In genomic region chr3:124791639-124792111, GRCh38 we compare ENCODE assay signal across 10 cellular contexts.
DNase-seq lines count a peak whose midpoint lies in the region; ATAC-seq and TF ChIP-seq lines count a peak whose summit lies in the region.
"Had no signal": no experiment of that assay in that cellular context is flagged by ENCODE, and none has a peak within 500 bp of the region (broad histone marks: within the 10 kb centered on the region; RNA-seq: fewer than 3 reads in every experiment).

No MANE protein-coding gene starts in this region.

- H3K4me3 Mint-ChIP-seq in stimulated activated naive CD8-positive, alpha-beta T cell treated with anti-CD3 and anti-CD28 coated beads, Interleukin-15, amount 100 ng/mL, for 72 hours: no peak overlapping the region
- H3K4me3 Mint-ChIP-seq in activated T-helper 2 cell treated with anti-CD3 and anti-CD28 coated beads, Interferon-gamma antibody, Interleukin-2, Interleukin-4, amounts not matched to agents 10 μg/mL and 5 μg/mL and 100 μg/mL, durations not matched to agents 14 hours and 24 hours and 36 hours (ENCODE audit: low read depth): no peak overlapping the region
- H3K4me3 Mint-ChIP-seq: CD4-positive, CD25-positive, alpha-beta regulatory T cell had no signal

- H3K27me3 ChIP-seq in mucosa of rectum (ENCODE audit: control insufficient read depth in 2 of 2, insufficient read depth in 2 of 2, low read length in 2 of 2) (no peaks in the 10 kb centered on the region), PC-9 (ENCODE audit: insufficient read depth, low read depth) (no peaks in the 10 kb centered on the region)

- H3K27ac Mint-ChIP-seq in stimulated activated naive CD8-positive, alpha-beta T cell treated with anti-CD3 and anti-CD28 coated beads, Interleukin-15, amount 100 ng/mL, for 72 hours: no peak overlapping the region
- no peak overlapping the region for H3K27ac Mint-ChIP-seq in activated T-helper 2 cell treated with anti-CD3 and anti-CD28 coated beads, Interferon-gamma antibody, Interleukin-2, Interleukin-4, amounts not matched to agents 10 μg/mL and 5 μg/mL and 100 μg/mL, durations not matched to agents 14 hours and 24 hours and 36 hours

- no peak overlapping the region for H3K4me2 ChIP-seq in PC-9

- H3K9me3 Mint-ChIP-seq in stimulated activated naive CD8-positive, alpha-beta T cell treated with anti-CD3 and anti-CD28 coated beads, Interleukin-15, amount 100 ng/mL, for 72 hours: no peaks in the 10 kb centered on the region
- H3K9me3 Mint-ChIP-seq in activated T-helper 2 cell treated with anti-CD3 and anti-CD28 coated beads, Interferon-gamma antibody, Interleukin-2, Interleukin-4, amounts not matched to agents 10 μg/mL and 5 μg/mL and 100 μg/mL, durations not matched to agents 14 hours and 24 hours and 36 hours: no peaks in the 10 kb centered on the region
- H3K9me3 Mint-ChIP-seq: CD4-positive, CD25-positive, alpha-beta regulatory T cell had no signal

- ATAC-seq in stimulated activated naive CD8-positive, alpha-beta T cell treated with anti-CD3 and anti-CD28 coated beads, Interleukin-15, Interleukin-2, amounts not matched to agents 100 U/mL and 50 U/mL, for 24 hours: peak; percentile 10
- ATAC-seq in stimulated activated naive CD8-positive, alpha-beta T cell treated with anti-CD3 and anti-CD28 coated beads, Interleukin-15, amount 100 ng/mL, for 72 hours: no peak
- no peak for ATAC-seq in GM21360 (IDR thresholded peaks at IDR 0.05; ENCODE audit: unreplicated experiment)
- ATAC-seq: PC-3 had no signal

- no peaks in the 10 kb centered on the region for H4K20me1 ChIP-seq in PC-9 (ENCODE audit: insufficient read depth)

- H3K36me3 Mint-ChIP-seq in activated T-helper 2 cell treated with anti-CD3 and anti-CD28 coated beads, Interferon-gamma antibody, Interleukin-2, Interleukin-4, amounts not matched to agents 10 μg/mL and 5 μg/mL and 100 μg/mL, durations not matched to agents 14 hours and 24 hours and 36 hours (ENCODE audit: low read depth): no peaks in the 10 kb centered on the region
- H3K36me3 Mint-ChIP-seq: CD4-positive, CD25-positive, alpha-beta regulatory T cell had no signal

- H3K79me2 ChIP-seq in PC-9 (ENCODE audit: low read depth): no peaks in the 10 kb centered on the region

- no peak overlapping the region for H2AFZ ChIP-seq in PC-9

- H3K9me3 ChIP-seq in mucosa of rectum (ENCODE audit: control insufficient read depth in 2 of 2, low read length in 2 of 2): no peaks in the 10 kb centered on the region
- H3K9me3 ChIP-seq in PC-9 (ENCODE audit: insufficient read depth, low read depth): no peaks in the 10 kb centered on the region

- H3F3A ChIP-seq in PC-9 (ENCODE audit: insufficient read depth, low read depth): peaks cover 20% of the 10 kb centered on the region

- intact Hi-C loops in PC-9 (cut with micrococcal nuclease; ENCODE audit: unreplicated experiment): loop anchor here (2.0 kb wide), 1 partner anchor 87 kb away; no protein-coding TSS in a partner anchor
- intact Hi-C loops in activated T-helper 2 cell treated with anti-CD3 and anti-CD28 coated beads, Interferon-gamma antibody, Interleukin-2, Interleukin-4, amounts not matched to agents 10 μg/mL and 5 μg/mL and 100 μg/mL, durations not matched to agents 14 hours and 24 hours and 36 hours (cut with micrococcal nuclease): no loop called here

- POLR2A ChIA-PET in PC-9 (lab: Charles Lee; ENCODE audit: unreplicated experiment): no interaction called here

- no TSS peak for BruUV-seq in PC-9 (replicated peaks; lab: Mats Ljungman, UMichigan)

- H3K27me3 Mint-ChIP-seq in stimulated activated naive CD8-positive, alpha-beta T cell treated with anti-CD3 and anti-CD28 coated beads, Interleukin-15, amount 100 ng/mL, for 72 hours: no peaks in the 10 kb centered on the region
- peaks cover 7% of the 10 kb centered on the region for H3K27me3 Mint-ChIP-seq in activated T-helper 2 cell treated with anti-CD3 and anti-CD28 coated beads, Interferon-gamma antibody, Interleukin-2, Interleukin-4, amounts not matched to agents 10 μg/mL and 5 μg/mL and 100 μg/mL, durations not matched to agents 14 hours and 24 hours and 36 hours (ENCODE audit: low read depth)

- no peak for DNase-seq in stimulated activated naive CD8-positive, alpha-beta T cell treated with anti-CD3 and anti-CD28 coated beads, Interleukin-15, Interleukin-2, amounts not matched to agents 100 U/mL and 50 U/mL, for 24 hours
- DNase-seq in stimulated activated naive CD8-positive, alpha-beta T cell treated with anti-CD3 and anti-CD28 coated beads, Interleukin-15, amount 100 ng/mL, for 72 hours: no peak
- DNase-seq in dedifferentiated amniotic fluid mesenchymal stem cell (ENCODE audit: extremely low spot score) (peak; percentile 93), PC-9 (no peak), DMS53 (lab: John Stamatoyannopoulos, UW) (no peak)
- no peak for DNase-seq in activated T-helper 2 cell treated with anti-CD3 and anti-CD28 coated beads, Interferon-gamma antibody, Interleukin-2, Interleukin-4, amounts not matched to agents 10 μg/mL and 5 μg/mL and 100 μg/mL, durations not matched to agents 14 hours and 24 hours and 36 hours (ENCODE audit: low spot score)
- DNase-seq: CD4-positive, CD25-positive, alpha-beta regulatory T cell; PC-3 had no signal

- peaks cover 10 to 11% of the 10 kb centered on the region in 2 donors for H3K36me3 ChIP-seq in mucosa of rectum (ENCODE audit: control insufficient read depth in 2 of 2, insufficient read depth in 2 of 2, low read length in 2 of 2)
- H3K36me3 ChIP-seq in PC-9 (ENCODE audit: low read depth): 0 out of 2 replicates have a peak, but pooled peaks cover 17% of the 10 kb centered on the region

- H3K27ac ChIP-seq in mucosa of rectum (ENCODE audit: low read depth in 2 of 2, low read length in 2 of 2): peak overlapping the region; percentile 50
- no peak overlapping the region for H3K27ac ChIP-seq in PC-9

- TF ChIP-seq CTCF in PC-9 (conservative IDR thresholded peaks at IDR 0.05): no peak

- H3K4me1 ChIP-seq in mucosa of rectum (ENCODE audit: control insufficient read depth in 2 of 2, insufficient read depth in 2 of 2, low read length in 2 of 2): peaks cover 15 to 16% of the 10 kb centered on the region in 2 donors
- H3K4me1 ChIP-seq in PC-9 (replicated peaks; ENCODE audit: insufficient read depth): peaks cover 26% of the 10 kb centered on the region

- CTCF ChIA-PET in PC-9 (lab: Charles Lee): no interaction called here

- H3K9me2 ChIP-seq in PC-9 (ENCODE audit: insufficient read depth): no peaks in the 10 kb centered on the region

- peaks cover 8% of the 10 kb centered on the region for H3K4me1 Mint-ChIP-seq in stimulated activated naive CD8-positive, alpha-beta T cell treated with anti-CD3 and anti-CD28 coated beads, Interleukin-15, amount 100 ng/mL, for 72 hours
- H3K4me1 Mint-ChIP-seq in activated T-helper 2 cell treated with anti-CD3 and anti-CD28 coated beads, Interferon-gamma antibody, Interleukin-2, Interleukin-4, amounts not matched to agents 10 μg/mL and 5 μg/mL and 100 μg/mL, durations not matched to agents 14 hours and 24 hours and 36 hours (ENCODE audit: low read depth): peaks cover 14% of the 10 kb centered on the region

- H3K9ac ChIP-seq in mucosa of rectum (ENCODE audit: low read depth in 1 of 2, low read length in 2 of 2): no peak overlapping the region

- H3K4me3 ChIP-seq in mucosa of rectum (ENCODE audit: low read length in 2 of 2) (no peak overlapping the region), PC-9 (no peak overlapping the region)
